ENCODE assay signal across 13 cellular contexts in genomic region chr18:48310999-48311398, GRCh38.
A peak's percentile ranks its signal among the peaks of the same experiment; 100 is the strongest.
DNase-seq lines count a peak whose midpoint lies in the region; TF ChIP-seq lines count a peak whose summit lies in the region.
"Had no signal": no experiment of that assay in that cellular context is flagged by ENCODE, and none has a peak within 500 bp of the region (broad histone marks: within the 10 kb centered on the region; RNA-seq: fewer than 3 reads in every experiment).

No MANE protein-coding gene starts in this region.

- no peaks in the 10 kb centered on the region for H3K36me3 ChIP-seq in HEK293 (ENCODE audit: control insufficient read depth in 2 of 2, insufficient read depth in 1 of 2, low read length in 2 of 2)
- no peaks in the 10 kb centered on the region for H3K36me3 ChIP-seq in colonic mucosa
- H3K36me3 ChIP-seq: BLaER1 treated with 17β-estradiol and CSF1 and Interleukin-3, amounts not matched to agents 10 nM and 100 nM had no signal

- H3K9ac ChIP-seq in colonic mucosa (ENCODE audit: low read depth in 2 of 2, low read length in 2 of 2), result no peak overlapping the region
- H3K9ac ChIP-seq: BLaER1 treated with 17β-estradiol and CSF1 and Interleukin-3, amounts not matched to agents 10 nM and 100 nM had no signal

- H3K9me3 ChIP-seq in HEK293 (ENCODE audit: control insufficient read depth, insufficient read depth, low read depth, low read length) (no peaks in the 10 kb centered on the region), colonic mucosa (no peaks in the 10 kb centered on the region)
- H3K9me3 ChIP-seq: BLaER1 treated with 17β-estradiol and CSF1 and Interleukin-3, amounts not matched to agents 10 nM and 100 nM had no signal

- H3K4me1 ChIP-seq in HEK293 (ENCODE audit: control insufficient read depth, insufficient read depth, low read length) (no peaks in the 10 kb centered on the region), colonic mucosa (no peaks in the 10 kb centered on the region)
- H3K4me1 ChIP-seq: BLaER1 treated with 17β-estradiol and CSF1 and Interleukin-3, amounts not matched to agents 10 nM and 100 nM had no signal

- H3K27me3 Mint-ChIP-seq in brain, result peaks cover 8% of the 10 kb centered on the region
- H3K27me3 Mint-ChIP-seq in neural crest cell (ENCODE audit: low read depth), result no peaks in the 10 kb centered on the region

- H3K36me3 Mint-ChIP-seq in brain, result no peaks in the 10 kb centered on the region
- no peaks in the 10 kb centered on the region for H3K36me3 Mint-ChIP-seq in neural crest cell (ENCODE audit: low read depth)
- H3K36me3 Mint-ChIP-seq: CD8-positive, alpha-beta T cell had no signal

- no peaks in the 10 kb centered on the region for H3K27me3 ChIP-seq in colonic mucosa
- H3K27me3 ChIP-seq: BLaER1 treated with 17β-estradiol and CSF1 and Interleukin-3, amounts not matched to agents 10 nM and 100 nM had no signal

- H3K4me3 Mint-ChIP-seq in brain, result peak overlapping the region in 1 of 5 experiments; percentile 46
- H3K4me3 Mint-ChIP-seq in neural crest cell, result no peak overlapping the region
- H3K4me3 Mint-ChIP-seq: B cell; CD8-positive, alpha-beta T cell; H9 had no signal

- peak; percentile 28 for DNase-seq in NCI-H446 treated with DMSO at 0.1 percent for 48 hours (lab: John Stamatoyannopoulos, UW)
- DNase-seq in NCI-H446 (lab: John Stamatoyannopoulos, UW), result no peak
- DNase-seq in neural crest cell (ENCODE audit: low read depth, low spot score), result no peak
- no peak for DNase-seq in cortex of kidney (lab: John Stamatoyannopoulos, UW)
- no peak for DNase-seq in colonic mucosa
- DNase-seq: Calu3; CD8-positive, alpha-beta T cell; H9 had no signal

- H3K4me3 ChIP-seq in HEK293 (ENCODE audit: low read depth, low read length), result no peak overlapping the region
- no peak overlapping the region for H3K4me3 ChIP-seq in colonic mucosa
- H3K4me3 ChIP-seq: BLaER1 treated with 17β-estradiol and CSF1 and Interleukin-3, amounts not matched to agents 10 nM and 100 nM had no signal

- CTCF ChIA-PET in HEK293 (lab: Yijun Ruan, JAX), result no interaction called here

- H3K27ac Mint-ChIP-seq in brain (peak overlapping the region in 4 of 5 experiments; percentile 16 to 54 (median 42)), neural crest cell (ENCODE audit: unreplicated experiment) (peak overlapping the region; percentile 64)
- H3K27ac Mint-ChIP-seq: B cell; CD8-positive, alpha-beta T cell; H9 had no signal

- H3K9me3 Mint-ChIP-seq in brain (peaks cover 0 to 3% (median 0%) of the 10 kb centered on the region in 5 experiments), neural crest cell (no peaks in the 10 kb centered on the region)
- H3K9me3 Mint-ChIP-seq: CD8-positive, alpha-beta T cell; H9 had no signal

- peaks cover 83% of the 10 kb centered on the region for H3K4me1 Mint-ChIP-seq in brain
- H3K4me1 Mint-ChIP-seq in neural crest cell, result peaks cover 29% of the 10 kb centered on the region
- H3K4me1 Mint-ChIP-seq: B cell had no signal

- TF ChIP-seq CTCF in HEK293 (tag by site-specific recombination; IDR thresholded peaks at IDR 0.05), result no peak
- TF ChIP-seq CTCF in brain (conservative IDR thresholded peaks at IDR 0.05), result no peak
- no peak for TF ChIP-seq CTCF in neural crest cell (conservative IDR thresholded peaks at IDR 0.05)
- no peak for TF ChIP-seq CTCF in colonic mucosa (IDR thresholded peaks at IDR 0.05)

- POLR2A ChIA-PET in HEK293 (lab: Yijun Ruan, JAX), result no interaction called here

- H3K27ac ChIP-seq in HEK293 (ENCODE audit: extremely low read depth, low read depth, low read length) (no peak overlapping the region), colonic mucosa (no peak overlapping the region)
- H3K27ac ChIP-seq: BLaER1 treated with 17β-estradiol and CSF1 and Interleukin-3, amounts not matched to agents 10 nM and 100 nM; HL-60 had no signal

- intact Hi-C loops in colonic mucosa (cut with DNase I), result no loop called here

TF ChIP-seq in HEK293, 187 proteins besides CTCF, POLR2A, EP300 and RAD21 (continues in another document):
- TF ChIP-seq TSHZ1 (tag by site-specific recombination; IDR thresholded peaks at IDR 0.05; ENCODE audit: borderline replicate concordance), result no peak
- no peak for TF ChIP-seq ZNF324 (tag by site-specific recombination; IDR thresholded peaks at IDR 0.05)
- no peak for TF ChIP-seq ZNF623 (tag by site-specific recombination; IDR thresholded peaks at IDR 0.05)
- TF ChIP-seq PBX3 (CRISPR knock-in tag; IDR thresholded peaks at IDR 0.05), result no peak
- TF ChIP-seq ZBTB49 (tag by site-specific recombination; IDR thresholded peaks at IDR 0.05; ENCODE audit: low read depth), result no peak
- no peak for TF ChIP-seq ZBTB26 (tag by site-specific recombination; optimal IDR thresholded peaks at IDR 0.05)
